ENCODE assay signal across 8 cellular contexts in genomic region chr22:23696326-23696851, GRCh38. TPM values are rescaled to one million over a fixed set of nuclear protein-coding genes. Genes with fewer than 3 reads are reported as not detected.
DNase-seq lines count a peak whose midpoint lies in the region; ATAC-seq, FAIRE-seq and TF ChIP-seq lines count a peak whose summit lies in the region.

No MANE protein-coding gene starts in this region.

- no peak overlapping the region for H3K27ac ChIP-seq in tibial artery

- peak; percentile 63 for ATAC-seq in GM18858 (IDR thresholded peaks at IDR 0.05; ENCODE audit: unreplicated experiment)
- peak; percentile 77 for ATAC-seq in HG03097 (IDR thresholded peaks at IDR 0.05; ENCODE audit: low FRiP score, unreplicated experiment)
- ATAC-seq in effector memory CD8-positive, alpha-beta T cell (replicated peaks), result peak; percentile 99

- intact Hi-C loops in activated CD4-positive, alpha-beta T cell treated with anti-CD3 and anti-CD28 coated beads, Interleukin-2, amount 10 ng/mL, durations not matched to agents 24 days and 14 days (cut with micrococcal nuclease), result loop anchor here (1.0 to 2.0 kb wide), 2 partner anchors 9 to 20 kb away; no protein-coding TSS in a partner anchor
- intact Hi-C loops in tibial artery (cut with DNase I; ENCODE audit: low total_unique reads), result no loop called here

- H3K27me3 Mint-ChIP-seq in activated CD4-positive, alpha-beta T cell treated with anti-CD3 and anti-CD28 coated beads, Interleukin-2, amount 10 ng/mL, durations not matched to agents 24 days and 14 days, result no peaks in the 10 kb centered on the region
- no peaks in the 10 kb centered on the region for H3K27me3 Mint-ChIP-seq in effector memory CD8-positive, alpha-beta T cell

- no peaks in the 10 kb centered on the region for H3K9me3 Mint-ChIP-seq in activated CD4-positive, alpha-beta T cell treated with anti-CD3 and anti-CD28 coated beads, Interleukin-2, amount 10 ng/mL, durations not matched to agents 24 days and 14 days
- no peaks in the 10 kb centered on the region for H3K9me3 Mint-ChIP-seq in effector memory CD8-positive, alpha-beta T cell

- H3K4me3 ChIP-seq in tibial artery, result no peak overlapping the region

- no peaks in the 10 kb centered on the region for H3K27me3 ChIP-seq in tibial artery

- DNase-seq in activated CD4-positive, alpha-beta T cell treated with anti-CD3 and anti-CD28 coated beads, Interleukin-2, amount 10 ng/mL, durations not matched to agents 24 days and 14 days, result peak; percentile 94
- peak; percentile 67 to 74 (median 68) for DNase-seq in effector memory CD8-positive, alpha-beta T cell
- DNase-seq in stimulated activated CD8-positive, alpha-beta memory T cell treated with anti-CD3 and anti-CD28 coated beads, Interleukin-12 subunit alpha, Interleukin-12 subunit beta, amount 100 ng/mL, for 4 hours (ENCODE audit: low read depth), result peak; percentile 53
- DNase-seq in tibial artery, result no peak
- DNase-seq in NCI-H187 treated with DMSO at 0.1 percent for 48 hours (lab: John Stamatoyannopoulos, UW), result no peak
- no peak for DNase-seq in RCC 7860 (ENCODE audit: low spot score)

- H3K27ac Mint-ChIP-seq in activated CD4-positive, alpha-beta T cell treated with anti-CD3 and anti-CD28 coated beads, Interleukin-2, amount 10 ng/mL, durations not matched to agents 24 days and 14 days, result peak overlapping the region; percentile 100
- peak overlapping the region; percentile 100 for H3K27ac Mint-ChIP-seq in effector memory CD8-positive, alpha-beta T cell

- H3K36me3 Mint-ChIP-seq in activated CD4-positive, alpha-beta T cell treated with anti-CD3 and anti-CD28 coated beads, Interleukin-2, amount 10 ng/mL, durations not matched to agents 24 days and 14 days (ENCODE audit: low read depth), result peaks cover 47% of the 10 kb centered on the region
- H3K36me3 Mint-ChIP-seq in effector memory CD8-positive, alpha-beta T cell (ENCODE audit: insufficient read depth), result peaks cover 27% of the 10 kb centered on the region

- no peaks in the 10 kb centered on the region for H3K4me1 ChIP-seq in tibial artery

- no peak for TF ChIP-seq CTCF in tibial artery (IDR thresholded peaks at IDR 0.05)

- H3K36me3 ChIP-seq in tibial artery, result peaks cover 31 to 91% (median 67%) of the 10 kb centered on the region in 3 donors

- peaks cover 44% of the 10 kb centered on the region for H3K4me1 Mint-ChIP-seq in activated CD4-positive, alpha-beta T cell treated with anti-CD3 and anti-CD28 coated beads, Interleukin-2, amount 10 ng/mL, durations not matched to agents 24 days and 14 days
- H3K4me1 Mint-ChIP-seq in effector memory CD8-positive, alpha-beta T cell (ENCODE audit: low read depth in 2 of 2), result peaks cover 29 to 41% of the 10 kb centered on the region in 2 donors

- peak overlapping the region; percentile 95 for H3K4me3 Mint-ChIP-seq in activated CD4-positive, alpha-beta T cell treated with anti-CD3 and anti-CD28 coated beads, Interleukin-2, amount 10 ng/mL, durations not matched to agents 24 days and 14 days
- peak overlapping the region; percentile 93 to 96 for H3K4me3 Mint-ChIP-seq in effector memory CD8-positive, alpha-beta T cell

- FAIRE-seq in RCC 7860 (lab: Jason Lieb, UNC), result no peak

- no peaks in the 10 kb centered on the region for H3K9me3 ChIP-seq in tibial artery

RNA-seq across cellular contexts. Expression of gene RGL4, which starts 5.6 kb away (rescaled TPM):
- 6.9 TPM in 2 replicates for total RNA-seq in activated CD4-positive, alpha-beta T cell treated with anti-CD3 and anti-CD28 coated beads, Interleukin-2, amount 10 ng/mL, durations not matched to agents 24 days and 14 days

RNA-seq across cellular contexts. Expression of gene ZNF70, which starts 54.5 kb away (rescaled TPM):
- 2.5 and 2.6 TPM in 2 replicates for total RNA-seq in activated CD4-positive, alpha-beta T cell treated with anti-CD3 and anti-CD28 coated beads, Interleukin-2, amount 10 ng/mL, durations not matched to agents 24 days and 14 days

RNA-seq across cellular contexts. Expression of gene VPREB3, which starts 57.8 kb away (rescaled TPM):
- not detected in 2 replicates for total RNA-seq in activated CD4-positive, alpha-beta T cell treated with anti-CD3 and anti-CD28 coated beads, Interleukin-2, amount 10 ng/mL, durations not matched to agents 24 days and 14 days

Comparison
In these comparisons a context has a peak if more than half of its experiments do, and no peak if none do; other contexts are left out.
1. DNase-seq: peak in activated CD4-positive, alpha-beta T cell treated with anti-CD3 and anti-CD28 coated beads, Interleukin-2, amount 10 ng/mL, durations not matched to agents 24 days and 14 days (single experiment), effector memory CD8-positive, alpha-beta T cell (3 of 3) and stimulated activated CD8-positive, alpha-beta memory T cell treated with anti-CD3 and anti-CD28 coated beads, Interleukin-12 subunit alpha, Interleukin-12 subunit beta, amount 100 ng/mL, for 4 hours (single experiment); none in tibial artery (0 of 2), NCI-H187 treated with DMSO at 0.1 percent for 48 hours (single experiment) and RCC 7860 (single experiment).
2. Peak in every context shown above with its lines, with median percentiles within 50 percentile points of each other: ATAC-seq.